Comparison of ENCODE assay signal across 15 cellular contexts in genomic region chr12:105775351-105775750, GRCh38.
DNase-seq lines count a peak whose midpoint lies in the region; ATAC-seq, FAIRE-seq and TF ChIP-seq lines count a peak whose summit lies in the region.
"Had no signal": no experiment of that assay in that cellular context is flagged by ENCODE, and none has a peak within 500 bp of the region (broad histone marks: within the 10 kb centered on the region; RNA-seq: fewer than 3 reads in every experiment).

No MANE protein-coding gene starts in this region.

- TF ChIP-seq CTCF in AG04449 (IDR thresholded peaks at IDR 0.05; ENCODE audit: insufficient read depth, low read length, missing control alignments) (peak; percentile 15), HCT116 (IDR thresholded peaks at IDR 0.05 in 2 of 3, conservative IDR thresholded peaks at IDR 0.05 in 1 of 3; ENCODE audit: borderline replicate concordance in 1 of 3, insufficient read depth in 1 of 3, low read depth in 2 of 3, low read length in 2 of 3) (no peak), astrocyte of the spinal cord (IDR thresholded peaks at IDR 0.05; ENCODE audit: low read depth, low read length) (no peak)

- H3K4me3 ChIP-seq in AG04449 (ENCODE audit: low read depth, low read length), result no peak overlapping the region
- H3K4me3 ChIP-seq in HCT116 (replicated peaks in 1 of 2; ENCODE audit: low read depth in 1 of 2, low read length in 2 of 2), result no peak overlapping the region
- no peak overlapping the region for H3K4me3 ChIP-seq in astrocyte of the spinal cord (ENCODE audit: low read depth, low read length)

- no TSS peak for BruUV-seq in HCT116 (replicated peaks; lab: Mats Ljungman, UMichigan)

- no peaks in the 10 kb centered on the region for H4K20me1 ChIP-seq in HCT116 (ENCODE audit: insufficient read depth)

- CTCF ChIA-PET in AG04449 (lab: Yijun Ruan, JAX) (interaction anchor here (0.9 to 3.5 kb wide), 8 partner anchors 16 to 373 kb away, joined by 3 to 25 read pairs (median 4); no protein-coding TSS in a partner anchor), HCT116 (lab: Charles Lee) (no interaction called here)

- ATAC-seq in HCT116 (no peak), GM18868 (IDR thresholded peaks at IDR 0.05; ENCODE audit: unreplicated experiment) (no peak)

- no peaks in the 10 kb centered on the region for H3K9me3 ChIP-seq in HCT116 (ENCODE audit: control insufficient read depth in 1 of 2, insufficient read depth in 1 of 2, low read depth in 1 of 2, low read length in 2 of 2)

- peak; percentile 58 for FAIRE-seq in islet of Langerhans (lab: Jason Lieb, UNC)
- FAIRE-seq: kidney, TTC549 had no signal

- peak; percentile 8; the same call in 1 of the 2 replicates for TF ChIP-seq RAD21 in HCT116 (IDR thresholded peaks at IDR 0.05; ENCODE audit: low read depth)

- no peaks in the 10 kb centered on the region for H3K79me2 ChIP-seq in HCT116 (ENCODE audit: insufficient read depth, low read length)

- no peak overlapping the region for H3K27ac ChIP-seq in HCT116 (ENCODE audit: low read depth, low read length)
- H3K27ac ChIP-seq: epithelial cell of prostate had no signal

- POLR2A ChIA-PET in AG04449 (lab: Yijun Ruan, JAX), result interaction anchor here (0.6 to 1.2 kb wide), 4 partner anchors 255 to 363 kb away, joined by 3 to 4 read pairs (median 3); partner anchors contain the start of gene NUAK1
- POLR2A ChIA-PET in HCT116 (lab: Charles Lee), result no interaction called here

- intact Hi-C loops in HCT116 (cut with micrococcal nuclease), result no loop called here

- no peaks in the 10 kb centered on the region for H3K4me1 ChIP-seq in HCT116 (ENCODE audit: control insufficient read depth in 1 of 2, insufficient read depth in 2 of 2, low read length in 2 of 2)

- DNase-seq in AG04449 (ENCODE audit: low read depth, low spot score), result peak; percentile 34
- DNase-seq in HCT116 (ENCODE audit: low read depth, low spot score), result no peak
- DNase-seq in astrocyte of the spinal cord (ENCODE audit: low read depth, low spot score), result peak; percentile 35
- DNase-seq in stimulated activated CD4-positive, alpha-beta T cell treated with anti-CD3 and anti-CD28 coated beads, Interleukin-2, amount 100 ng/mL, for 24 hours, result no peak
- DNase-seq in KG1 (lab: John Stamatoyannopoulos, UW), result no peak
- no peak for DNase-seq in activated gamma-delta T cell treated with Interleukin-2 at 50 U/mL for 16 hours
- DNase-seq: aorta; kidney; NCI-H1105; occipital lobe; stimulated activated CD4-positive, alpha-beta T cell treated with anti-CD3 and anti-CD28 coated beads, Interleukin-4, amount 100 ng/mL, for 24 hours had no signal

- H3K4me2 ChIP-seq in HCT116 (ENCODE audit: low read length), result no peak overlapping the region

- RAD21 ChIA-PET in HCT116 (lab: Charles Lee; ENCODE audit: low non-redundant PET in 1 of 2, low total read pairs in 2 of 2, uncharacterized antibody in 2 of 2, unreplicated experiment in 2 of 2), result no interaction called here

- no peak overlapping the region for H2AFZ ChIP-seq in HCT116 (ENCODE audit: low read depth, low read length, poor library complexity, severe bottlenecking)

- H3K9ac ChIP-seq in HCT116 (ENCODE audit: low read length), result no peak overlapping the region

- in situ Hi-C loops in astrocyte of the spinal cord (cut with HindIII; ENCODE audit: low sequenced_read_pairs), result no loop called here

- no peaks in the 10 kb centered on the region for H3K9me2 ChIP-seq in HCT116 (ENCODE audit: insufficient read depth)

- H3K36me3 ChIP-seq in HCT116 (ENCODE audit: control insufficient read depth in 1 of 2, insufficient read depth in 2 of 2, low read length in 2 of 2), result no peaks in the 10 kb centered on the region

- no peak for TF ChIP-seq POLR2A in HCT116 (IDR thresholded peaks at IDR 0.05; ENCODE audit: borderline replicate concordance, extremely low read depth, insufficient read depth, insufficient read length)

- H3K27me3 ChIP-seq in HCT116 (ENCODE audit: insufficient read depth, low read length), result no peaks in the 10 kb centered on the region

TF ChIP-seq in HCT116, 20 proteins besides CTCF, POLR2A, EP300 and RAD21:
- no peak for TF ChIP-seq CEBPB (IDR thresholded peaks at IDR 0.05; ENCODE audit: low read depth)
- TF ChIP-seq JUND (IDR thresholded peaks at IDR 0.05), result no peak
- no peak for TF ChIP-seq REST (IDR thresholded peaks at IDR 0.05; ENCODE audit: low read depth)
- no peak for TF ChIP-seq ZBTB33 (IDR thresholded peaks at IDR 0.05; ENCODE audit: extremely low read depth, insufficient replicate concordance, low read length)
- TF ChIP-seq CBX3 (IDR thresholded peaks at IDR 0.05; ENCODE audit: low read depth), result no peak
- TF ChIP-seq ZNF274 (IDR thresholded peaks at IDR 0.05; ENCODE audit: low read depth, low read length), result no peak
- TF ChIP-seq ELF1 (IDR thresholded peaks at IDR 0.05; ENCODE audit: borderline replicate concordance, low read depth), result no peak
- no peak for TF ChIP-seq POLR2AphosphoS5 (IDR thresholded peaks at IDR 0.05; ENCODE audit: low read depth, low read length)
- no peak for TF ChIP-seq SRF (IDR thresholded peaks at IDR 0.05; ENCODE audit: low read depth)
- no peak for TF ChIP-seq ZFX (IDR thresholded peaks at IDR 0.05)
- no peak for TF ChIP-seq TCF7L2 (IDR thresholded peaks at IDR 0.05; ENCODE audit: borderline replicate concordance, extremely low read depth, insufficient read depth, insufficient read length)

Comparison
In these comparisons a context has a peak if more than half of its experiments do, and no peak if none do; other contexts are left out.
1. DNase-seq: peak in AG04449 (single experiment) and astrocyte of the spinal cord (single experiment); none in HCT116 (single experiment), stimulated activated CD4-positive, alpha-beta T cell treated with anti-CD3 and anti-CD28 coated beads, Interleukin-2, amount 100 ng/mL, for 24 hours (0 of 2), KG1 (single experiment) and activated gamma-delta T cell treated with Interleukin-2 at 50 U/mL for 16 hours (single experiment).